9 cellular contexts compared by ENCODE assay signal in the genomic region with DNA sequence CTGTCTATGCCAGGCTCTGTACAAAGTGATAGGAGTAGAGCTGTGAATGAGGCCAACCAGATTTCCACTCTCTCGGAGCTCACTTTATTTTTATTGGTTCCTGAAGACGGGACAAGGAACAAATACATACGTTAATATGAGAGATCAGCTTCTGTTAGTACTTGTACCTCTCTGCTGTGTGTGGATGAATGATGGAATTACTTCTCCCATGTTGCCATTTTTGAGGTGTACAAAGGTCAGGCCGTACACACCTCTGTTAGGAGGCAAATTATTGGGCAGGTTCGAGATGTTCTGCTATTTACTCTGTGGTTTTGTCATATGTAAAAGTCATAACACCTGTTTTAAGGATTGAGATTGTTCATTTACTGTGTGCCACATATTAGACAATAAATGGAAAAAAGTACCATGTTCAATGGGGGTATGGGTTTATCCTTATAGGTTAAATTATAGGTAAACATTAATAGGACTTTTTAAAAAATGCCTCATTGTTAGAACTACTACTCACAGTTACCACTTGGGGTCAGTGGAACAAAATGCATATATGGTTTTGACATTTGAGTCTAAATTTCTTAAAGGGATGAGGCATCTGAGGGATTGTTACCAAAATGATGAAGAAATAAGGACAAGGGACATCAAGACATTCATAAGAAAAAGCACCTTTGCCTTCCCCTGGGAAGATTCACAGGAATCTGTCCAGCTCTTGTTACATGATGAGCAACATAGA. TPM values are rescaled to one million over a fixed set of nuclear protein-coding genes. Genes with fewer than 3 reads are reported as not detected.
DNase-seq lines count a peak whose midpoint lies in the region; ATAC-seq and TF ChIP-seq lines count a peak whose summit lies in the region.
"Had no signal": no experiment of that assay in that cellular context is flagged by ENCODE, and none has a peak within 500 bp of the region (broad histone marks: within the 10 kb centered on the region; RNA-seq: fewer than 3 reads in every experiment).

No MANE protein-coding gene starts in this region.

- no peak for ATAC-seq in naive thymus-derived CD8-positive, alpha-beta T cell
- ATAC-seq in GM21528 (IDR thresholded peaks at IDR 0.05; ENCODE audit: low FRiP score, unreplicated experiment): no peak

- no peak overlapping the region for H3K4me3 ChIP-seq in CD4-positive, alpha-beta memory T cell (ENCODE audit: low read length in 2 of 2)
- 0 out of 2 replicates have a peak overlapping the region, but pooled peaks have one; percentile 18 for H3K4me3 ChIP-seq in HUES48 (ENCODE audit: low read depth, low read length)
- peak overlapping the region; percentile 78 to 87 for H3K4me3 ChIP-seq in ascending aorta

- DNase-seq in CD4-positive, alpha-beta memory T cell: no peak
- DNase-seq in ascending aorta (ENCODE audit: low spot score in 2 of 2) (no peak), COLO829 (ENCODE audit: low spot score) (no peak), UCSD-AML1 (lab: John Stamatoyannopoulos, UW; ENCODE audit: unreplicated experiment) (no peak), NCI-H2196 (lab: John Stamatoyannopoulos, UW; ENCODE audit: unreplicated experiment) (no peak)
- peak in 1 of 10 donors; percentile 15 for DNase-seq in naive thymus-derived CD8-positive, alpha-beta T cell

- no peak overlapping the region for H3K27ac ChIP-seq in CD4-positive, alpha-beta memory T cell (ENCODE audit: low read depth, low read length)
- H3K27ac ChIP-seq in HUES48 (ENCODE audit: low read depth, low read length) (no peak overlapping the region), ascending aorta (peak overlapping the region; percentile 99)

- no peaks in the 10 kb centered on the region for H3K36me3 ChIP-seq in CD4-positive, alpha-beta memory T cell (ENCODE audit: insufficient read depth, low read length)
- H3K36me3 ChIP-seq in HUES48 (ENCODE audit: control insufficient read depth, insufficient read depth, low read length) (no peaks in the 10 kb centered on the region), ascending aorta (no peaks in the 10 kb centered on the region)

- intact Hi-C loops in CD4-positive, alpha-beta memory T cell (cut with micrococcal nuclease): no loop called here
- intact Hi-C loops in ascending aorta (cut with DNase I): loop anchor here (2.0 to 10.0 kb wide), 5 partner anchors 68 to 1884 kb away; partner anchors contain the start of gene GPRC5A

- peak overlapping the region in 6 of 8 donors; percentile 11 to 99 (median 98) for H3K4me3 Mint-ChIP-seq in CD4-positive, alpha-beta memory T cell
- H3K4me3 Mint-ChIP-seq in naive thymus-derived CD8-positive, alpha-beta T cell: peak overlapping the region in 8 of 10 donors; percentile 7 to 100 (median 93)

- peaks cover 0 to 3% (median 0%) of the 10 kb centered on the region in 8 donors for H3K9me3 Mint-ChIP-seq in CD4-positive, alpha-beta memory T cell
- H3K9me3 Mint-ChIP-seq in naive thymus-derived CD8-positive, alpha-beta T cell: peaks cover 0 to 3% (median 0%) of the 10 kb centered on the region in 9 donors
- H3K9me3 Mint-ChIP-seq: memory B cell had no signal

- POLR2A ChIA-PET in CD4-positive, alpha-beta memory T cell (lab: Charles Lee; ENCODE audit: partially characterized antibody): interaction anchor here (2.8 to 8.5 kb wide), 4 partner anchors 8 to 185 kb away, joined by 23 to 376 read pairs (median 145); partner anchors contain the start of genes ARHGDIB, C12orf60 and WBP11
- POLR2A ChIA-PET in naive thymus-derived CD8-positive, alpha-beta T cell (lab: Charles Lee): interaction anchor here (1.2 to 8.3 kb wide), 2 partner anchors 9 to 28 kb away, joined by 4 to 223 read pairs; partner anchors contain the start of genes C12orf60 and WBP11

- peak in 1 of 3 experiments; percentile 17 for TF ChIP-seq CTCF in ascending aorta (IDR thresholded peaks at IDR 0.05)

- H3K27me3 Mint-ChIP-seq in CD4-positive, alpha-beta memory T cell: no peaks in the 10 kb centered on the region
- no peaks in the 10 kb centered on the region for H3K27me3 Mint-ChIP-seq in naive thymus-derived CD8-positive, alpha-beta T cell
- H3K27me3 Mint-ChIP-seq: memory B cell had no signal

- H3K27ac Mint-ChIP-seq in CD4-positive, alpha-beta memory T cell: peak overlapping the region in 3 of 7 donors; percentile 34 to 100 (median 97)
- peak overlapping the region in 7 of 10 donors; percentile 31 to 99 (median 96) for H3K27ac Mint-ChIP-seq in naive thymus-derived CD8-positive, alpha-beta T cell

- CTCF ChIA-PET in CD4-positive, alpha-beta memory T cell (lab: Charles Lee; ENCODE audit: partially characterized antibody): interaction anchor here (1.2 to 3.3 kb wide), 8 partner anchors 8 to 445 kb away, joined by 3 to 14 read pairs (median 5); partner anchors contain the start of genes C12orf60, ERP27, RERG and WBP11

- H3K9ac ChIP-seq in HUES48 (ENCODE audit: low read depth, low read length): no peak overlapping the region

- no peaks in the 10 kb centered on the region for H3K27me3 ChIP-seq in CD4-positive, alpha-beta memory T cell (ENCODE audit: insufficient read depth, low read length)
- H3K27me3 ChIP-seq in HUES48 (ENCODE audit: control insufficient read depth, insufficient read depth, low read length) (0 out of 2 replicates have a peak, but pooled peaks cover 4% of the 10 kb centered on the region), ascending aorta (no peaks in the 10 kb centered on the region)

- H3K36me3 Mint-ChIP-seq in CD4-positive, alpha-beta memory T cell: peaks cover 0 to 19% of the 10 kb centered on the region in 2 donors
- no peaks in the 10 kb centered on the region for H3K36me3 Mint-ChIP-seq in naive thymus-derived CD8-positive, alpha-beta T cell
- H3K36me3 Mint-ChIP-seq: memory B cell had no signal

- peaks cover 38% of the 10 kb centered on the region for H3K4me1 ChIP-seq in CD4-positive, alpha-beta memory T cell (ENCODE audit: insufficient read depth, low read length)
- H3K4me1 ChIP-seq in HUES48 (ENCODE audit: control insufficient read depth, insufficient read depth, low read length): peaks cover 24% of the 10 kb centered on the region
- peaks cover 0 to 16% of the 10 kb centered on the region in 2 donors for H3K4me1 ChIP-seq in ascending aorta

- H3K4me1 Mint-ChIP-seq in CD4-positive, alpha-beta memory T cell: peaks cover 29 to 52% (median 40%) of the 10 kb centered on the region in 4 donors
- peaks cover 25 to 54% (median 53%) of the 10 kb centered on the region in 4 donors for H3K4me1 Mint-ChIP-seq in naive thymus-derived CD8-positive, alpha-beta T cell

- H3K9me3 ChIP-seq in CD4-positive, alpha-beta memory T cell (ENCODE audit: control insufficient read depth in 1 of 2, low read length in 2 of 2): no peaks in the 10 kb centered on the region
- H3K9me3 ChIP-seq in HUES48 (ENCODE audit: control insufficient read depth, insufficient read depth, low read length) (no peaks in the 10 kb centered on the region), ascending aorta (no peaks in the 10 kb centered on the region)

RNA-seq across cellular contexts. Expression of gene WBP11, which starts 26.9 kb away (rescaled TPM):
- total RNA-seq in CD4-positive, alpha-beta memory T cell: 10 to 100 TPM; 83.7 to 83.8 TPM
- polyA plus RNA-seq in CD4-positive, alpha-beta memory T cell: 10 to 100 TPM; 45.8 to 78.0 TPM
- total RNA-seq in ascending aorta: 6.7 TPM
- 100 to 1,000 TPM in 1 of 2 experiments, 10 to 100 TPM in 1; 93.8 to 106 TPM for total RNA-seq in naive thymus-derived CD8-positive, alpha-beta T cell
- 10 to 100 TPM; 59.5 to 66.5 (median 59.8) TPM for polyA plus RNA-seq in naive thymus-derived CD8-positive, alpha-beta T cell

RNA-seq across cellular contexts. Expression of gene C12orf60, which starts 27.1 kb away (rescaled TPM):
- total RNA-seq in CD4-positive, alpha-beta memory T cell: 1 to 10 TPM; 1.3 to 1.4 TPM
- 1 to 10 TPM in 1 of 2 donors, under 1 TPM in 1; 0.45 to 2.0 TPM for polyA plus RNA-seq in CD4-positive, alpha-beta memory T cell
- not detected for total RNA-seq in ascending aorta
- total RNA-seq in naive thymus-derived CD8-positive, alpha-beta T cell: 1 to 10 TPM in 1 of 2 experiments, under 1 TPM in 1; 0.71 to 1.3 TPM
- polyA plus RNA-seq in naive thymus-derived CD8-positive, alpha-beta T cell: 1 to 10 TPM in 2 of 3 donors, under 1 TPM in 1; 0.98 to 2.5 (median 1.7) TPM

RNA-seq across cellular contexts. Expression of gene SMCO3, which starts 37.6 kb away (rescaled TPM):
- not detected for total RNA-seq in CD4-positive, alpha-beta memory T cell
- under 1 TPM; 0.08 to 0.31 TPM for polyA plus RNA-seq in CD4-positive, alpha-beta memory T cell
- total RNA-seq in ascending aorta: 2.1 TPM
- total RNA-seq in naive thymus-derived CD8-positive, alpha-beta T cell: not detected
- polyA plus RNA-seq in naive thymus-derived CD8-positive, alpha-beta T cell: under 1 TPM in 1 of 3 donors, not detected in 2; 0.07 TPM

Comparison
In these comparisons a context has a peak if more than half of its experiments do, and no peak if none do; other contexts are left out.
1. H3K27ac ChIP-seq: peak in ascending aorta (2 of 2); none in CD4-positive, alpha-beta memory T cell (single experiment) and HUES48 (single experiment).
2. H3K4me3 ChIP-seq: peak in HUES48 (single experiment) and ascending aorta (2 of 2); none in CD4-positive, alpha-beta memory T cell (0 of 2).
3. RNA of gene WBP11, which starts 26.9 kb away (total RNA-seq): 93.8 to 106 TPM in naive thymus-derived CD8-positive, alpha-beta T cell and 83.7 to 83.8 TPM in CD4-positive, alpha-beta memory T cell; 6.7 TPM in ascending aorta (single experiment); every median in the first group is over 10 times any median in the second.